Comparison of ENCODE assay signal across 12 cellular contexts in the genomic region with DNA sequence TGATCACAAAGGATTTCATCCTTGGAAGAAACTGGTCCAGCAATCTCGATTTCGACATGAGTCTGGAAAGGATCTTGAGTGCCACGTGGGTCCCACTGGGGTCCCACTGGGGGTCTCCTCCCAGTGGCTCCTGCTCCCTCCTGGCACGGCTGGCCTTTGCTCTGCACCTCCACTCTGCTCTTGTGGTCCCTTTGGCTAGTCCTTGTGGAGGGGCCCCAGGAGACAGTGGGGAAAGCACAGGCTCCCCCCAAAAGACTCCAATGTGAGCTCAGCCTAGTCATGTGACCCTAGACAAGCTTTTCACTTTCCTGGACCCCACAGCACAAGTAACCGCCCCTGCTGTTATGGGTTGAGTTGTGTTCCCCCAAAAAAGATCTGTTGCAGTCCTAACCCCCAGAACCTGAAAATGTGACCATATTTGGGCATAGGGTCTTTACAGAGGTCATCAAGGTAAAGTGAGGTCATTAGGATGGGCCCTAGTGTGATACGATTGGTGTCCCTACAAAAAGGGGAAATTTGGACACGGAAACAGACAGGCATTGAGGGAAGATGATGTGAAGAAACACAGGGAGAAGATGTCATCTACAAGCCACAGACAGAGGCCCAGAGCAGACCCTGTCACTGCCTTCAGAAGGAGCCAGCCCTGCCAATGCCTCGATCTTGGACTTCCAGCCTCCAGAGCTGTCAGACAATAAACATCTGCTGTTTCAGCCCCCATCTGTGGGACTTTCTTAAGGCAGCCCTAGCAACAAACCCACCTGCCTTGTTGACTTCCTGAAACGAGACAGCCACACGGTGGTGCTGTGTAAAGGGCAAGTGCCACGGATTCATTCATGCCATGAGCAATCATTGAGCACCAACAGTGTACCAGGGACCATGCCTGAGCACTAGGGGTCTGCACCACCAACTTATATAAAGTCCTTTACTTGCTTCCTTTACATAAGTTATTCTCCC. TPM values are rescaled to one million over a fixed set of nuclear protein-coding genes. Genes with fewer than 3 reads are reported as not detected.
A peak's percentile ranks its signal among the peaks of the same experiment; 100 is the strongest.
DNase-seq lines count a peak whose midpoint lies in the region; ATAC-seq and TF ChIP-seq lines count a peak whose summit lies in the region.
"Had no signal": no experiment of that assay in that cellular context is flagged by ENCODE, and none has a peak within 500 bp of the region (broad histone marks: within the 10 kb centered on the region; RNA-seq: fewer than 3 reads in every experiment).

No MANE protein-coding gene starts in this region.

- H3K36me3 ChIP-seq in BJ (ENCODE audit: control insufficient read depth, insufficient read depth, low read length), result no peaks in the 10 kb centered on the region
- H3K36me3 ChIP-seq in esophagus muscularis mucosa, result no peaks in the 10 kb centered on the region

- peaks cover 0 to 11% (median 11%) of the 10 kb centered on the region in 3 donors for H3K9me3 Mint-ChIP-seq in T-cell

- CTCF ChIA-PET in BJ (lab: Yijun Ruan, JAX) (interaction anchor here (0.6 to 1.0 kb wide), 2 partner anchors 22 to 33 kb away, joined by 3 to 5 read pairs; no protein-coding TSS in a partner anchor), T-cell (lab: Charles Lee) (interaction anchor here (0.6 to 1.8 kb wide), 4 partner anchors 23 to 32 kb away, joined by 3 to 9 read pairs (median 5); no protein-coding TSS in a partner anchor)

- H3K4me3 ChIP-seq in BJ (ENCODE audit: low read depth, low read length) (no peak overlapping the region), esophagus muscularis mucosa (no peak overlapping the region)
- H3K4me3 ChIP-seq: skin epidermis had no signal

- H3K27ac ChIP-seq in esophagus muscularis mucosa (replicated peaks in 1 of 4), result no peak overlapping the region

- peaks cover 15% of the 10 kb centered on the region for H3K36me3 Mint-ChIP-seq in T-cell

- H3K4me1 Mint-ChIP-seq in T-cell, result peaks cover 17 to 24% (median 23%) of the 10 kb centered on the region in 3 donors

- TF ChIP-seq CTCF in BJ (IDR thresholded peaks at IDR 0.05; ENCODE audit: insufficient read depth, low read depth, low read length) (0 out of 2 replicates have a peak, but pooled peaks have one; percentile 9), GM12872 (IDR thresholded peaks at IDR 0.05; ENCODE audit: insufficient read depth, low read depth, low read length) (peak; percentile 40; the same call in 1 of the 3 replicates), esophagus muscularis mucosa (IDR thresholded peaks at IDR 0.05) (no peak)

- no peaks in the 10 kb centered on the region for H3K27me3 Mint-ChIP-seq in T-cell
- H3K27me3 Mint-ChIP-seq: stimulated activated naive CD8-positive, alpha-beta T cell treated with anti-CD3 and anti-CD28 coated beads, Interleukin-15, Interleukin-2, amounts not matched to agents 100 ng/mL and 50 ng/mL, for 24 hours had no signal

- DNase-seq in BJ (ENCODE audit: low read depth) (no peak), T-cell (peak in 13 of 34 experiments; percentile 24 to 40 (median 30)), esophagus muscularis mucosa (ENCODE audit: extremely low spot score) (peak; percentile 77), SHP77 treated with DMSO at 0.1 percent for 48 hours (lab: John Stamatoyannopoulos, UW) (no peak), NCI-H1694 (lab: John Stamatoyannopoulos, UW) (no peak)
- DNase-seq: EL, left cardiac atrium had no signal

- no peak overlapping the region for H3K27ac Mint-ChIP-seq in T-cell
- H3K27ac Mint-ChIP-seq: stimulated activated naive CD8-positive, alpha-beta T cell treated with anti-CD3 and anti-CD28 coated beads, Interleukin-15, Interleukin-2, amounts not matched to agents 100 ng/mL and 50 ng/mL, for 24 hours had no signal

- TF ChIP-seq POLR2A in esophagus muscularis mucosa (IDR thresholded peaks at IDR 0.05; ENCODE audit: low read depth), result no peak

- H3K4me3 Mint-ChIP-seq in T-cell, result no peak overlapping the region
- H3K4me3 Mint-ChIP-seq: stimulated activated naive CD8-positive, alpha-beta T cell treated with anti-CD3 and anti-CD28 coated beads, Interleukin-15, Interleukin-2, amounts not matched to agents 100 ng/mL and 50 ng/mL, for 24 hours had no signal

- H3K4me1 ChIP-seq in esophagus muscularis mucosa, result no peaks in the 10 kb centered on the region

- POLR2A ChIA-PET in BJ (lab: Charles Lee) (no interaction called here), T-cell (lab: Charles Lee) (no interaction called here)

- no peak for TF ChIP-seq EP300 in esophagus muscularis mucosa (IDR thresholded peaks at IDR 0.05)

- ATAC-seq in T-cell (replicated peaks in 1 of 4) (peak; percentile 37 to 75 (median 52)), HG02870 (IDR thresholded peaks at IDR 0.05; ENCODE audit: unreplicated experiment) (no peak), HG03460 (IDR thresholded peaks at IDR 0.05; ENCODE audit: unreplicated experiment) (no peak)
- ATAC-seq: left cardiac atrium had no signal

- H3K27me3 ChIP-seq in BJ (ENCODE audit: control insufficient read depth, insufficient read depth, low read length), result peaks cover 10% of the 10 kb centered on the region
- peaks cover 0 to 15% (median 0%) of the 10 kb centered on the region in 4 donors for H3K27me3 ChIP-seq in esophagus muscularis mucosa

- H3K9me3 ChIP-seq in esophagus muscularis mucosa, result peaks cover 0 to 6% (median 0%) of the 10 kb centered on the region in 4 donors

- intact Hi-C loops in esophagus muscularis mucosa (cut with DNase I), result no loop called here

- 67% methylated on average over 11 of the region's 11 CpGs for WGBS in esophagus muscularis mucosa

RNA-seq across cellular contexts. Expression of gene PPP2R5C, which starts 23.8 kb away (rescaled TPM):
- polyA plus RNA-seq in BJ (2011; rRNA removed), result 55.8 and 115 TPM in 2 replicates
- 52.1 and 55.1 TPM in 2 replicates for polyA minus RNA-seq in BJ (2011; rRNA and poly(A)+ RNA removed)
- total RNA-seq in T-cell (100 to 1,000 TPM; 435 to 627 (median 489) TPM), esophagus muscularis mucosa (100 to 1,000 TPM; 103 to 142 (median 131) TPM)

Comparison
In these comparisons a context has a peak if more than half of its experiments do, and no peak if none do; other contexts are left out.
1. CTCF ChIP-seq: peak in BJ (single experiment) and GM12872 (single experiment); none in esophagus muscularis mucosa (0 of 3).
2. ATAC-seq: peak in T-cell (4 of 4); none in HG02870 (single experiment) and HG03460 (single experiment).